Comparison of ENCODE assay signal across 13 cellular contexts in genomic region chr7:23021581-23021980, GRCh38. TPM values are rescaled to one million over a fixed set of nuclear protein-coding genes. Genes with fewer than 3 reads are reported as not detected.
DNase-seq lines count a peak whose midpoint lies in the region; ATAC-seq, FAIRE-seq and TF ChIP-seq lines count a peak whose summit lies in the region.
"Had no signal": no experiment of that assay in that cellular context is flagged by ENCODE, and none has a peak within 500 bp of the region (broad histone marks: within the 10 kb centered on the region; RNA-seq: fewer than 3 reads in every experiment).

No MANE protein-coding gene starts in this region.

- peak overlapping the region; percentile 97 for H3K27ac ChIP-seq in keratinocyte (ENCODE audit: control insufficient read depth, insufficient read depth, low read length)
- H3K27ac ChIP-seq: colonic mucosa had no signal

- H3K9me3 Mint-ChIP-seq in stimulated activated naive CD8-positive, alpha-beta T cell treated with anti-CD3 and anti-CD28 coated beads, Interleukin-15, Interleukin-2, amounts not matched to agents 100 ng/mL and 50 ng/mL, for 24 hours, result no peaks in the 10 kb centered on the region
- no peaks in the 10 kb centered on the region for H3K9me3 Mint-ChIP-seq in activated naive CD8-positive, alpha-beta T cell treated with anti-CD3 and anti-CD28 coated beads, Interleukin-2, amount 50 U/mL, for 24 hours

- peaks cover 46% of the 10 kb centered on the region for H3K4me1 Mint-ChIP-seq in stimulated activated naive CD8-positive, alpha-beta T cell treated with anti-CD3 and anti-CD28 coated beads, Interleukin-15, Interleukin-2, amounts not matched to agents 100 ng/mL and 50 ng/mL, for 24 hours (ENCODE audit: low read depth)
- H3K4me1 Mint-ChIP-seq in activated naive CD8-positive, alpha-beta T cell treated with anti-CD3 and anti-CD28 coated beads, Interleukin-2, amount 50 U/mL, for 24 hours, result peaks cover 45% of the 10 kb centered on the region

- no peaks in the 10 kb centered on the region for H3K79me2 ChIP-seq in keratinocyte (ENCODE audit: control insufficient read depth, insufficient read depth, low read length)

- ATAC-seq in stimulated activated naive CD8-positive, alpha-beta T cell treated with anti-CD3 and anti-CD28 coated beads, Interleukin-15, Interleukin-2, amounts not matched to agents 100 U/mL and 50 U/mL, for 24 hours, result no peak
- ATAC-seq in activated naive CD8-positive, alpha-beta T cell treated with anti-CD3 and anti-CD28 coated beads, Interleukin-2, amount 50 U/mL, for 24 hours, result no peak

- H3K4me2 ChIP-seq in keratinocyte (ENCODE audit: control insufficient read depth, extremely low read depth, insufficient read depth, low read depth, low read length), result peak overlapping the region; percentile 80

- no peaks in the 10 kb centered on the region for H3K36me3 ChIP-seq in keratinocyte (ENCODE audit: control insufficient read depth in 2 of 2, extremely low read depth in 1 of 2, insufficient read depth in 2 of 2, low read length in 2 of 2)
- H3K36me3 ChIP-seq: colonic mucosa had no signal

- H3K36me3 Mint-ChIP-seq in stimulated activated naive CD8-positive, alpha-beta T cell treated with anti-CD3 and anti-CD28 coated beads, Interleukin-15, Interleukin-2, amounts not matched to agents 100 ng/mL and 50 ng/mL, for 24 hours (ENCODE audit: low read depth), result no peaks in the 10 kb centered on the region
- no peaks in the 10 kb centered on the region for H3K36me3 Mint-ChIP-seq in activated naive CD8-positive, alpha-beta T cell treated with anti-CD3 and anti-CD28 coated beads, Interleukin-2, amount 50 U/mL, for 24 hours (ENCODE audit: low read depth)

- no peak for DNase-seq in stimulated activated naive CD8-positive, alpha-beta T cell treated with anti-CD3 and anti-CD28 coated beads, Interleukin-15, Interleukin-2, amounts not matched to agents 100 U/mL and 50 U/mL, for 24 hours
- DNase-seq in activated naive CD8-positive, alpha-beta T cell treated with anti-CD3 and anti-CD28 coated beads, Interleukin-2, amount 50 U/mL, for 24 hours, result no peak
- DNase-seq in keratinocyte (ENCODE audit: low read depth, low spot score), result no peak
- DNase-seq in midbrain (lab: John Stamatoyannopoulos, UW), result no peak
- DNase-seq in stimulated activated CD4-positive, alpha-beta T cell treated with anti-CD3 and anti-CD28 coated beads, Interleukin-12 subunit alpha, Interleukin-12 subunit beta, amount 100 ng/mL, for 4 hours, result no peak
- DNase-seq in DMS79 (lab: John Stamatoyannopoulos, UW), result no peak
- no peak for DNase-seq in SW 1271 (lab: John Stamatoyannopoulos, UW)
- DNase-seq: colonic mucosa, MM.1S, NCI-H2081 treated with DMSO at 0.1 percent for 48 hours had no signal

- dilution Hi-C loops in keratinocyte (cut with MboI; ENCODE audit: extremely low pct_ligation_motif_present, low sequenced_read_pairs), result no loop called here

- H3K4me1 ChIP-seq in keratinocyte (ENCODE audit: control insufficient read depth, extremely low read depth, insufficient read depth, low read length), result peaks cover 36% of the 10 kb centered on the region
- H3K4me1 ChIP-seq: colonic mucosa had no signal

- H3K9ac ChIP-seq in keratinocyte (ENCODE audit: control insufficient read depth, extremely low read depth, insufficient read depth, low read length), result peak overlapping the region; percentile 49

- TF ChIP-seq CTCF in keratinocyte (optimal IDR thresholded peaks at IDR 0.05 in 1 of 3, IDR thresholded peaks at IDR 0.05 in 1 of 3, conservative IDR thresholded peaks at IDR 0.05 in 1 of 3; ENCODE audit: extremely low read depth in 1 of 3, insufficient read depth in 2 of 3, low read length in 3 of 3), result no peak

- no peak overlapping the region for H2AFZ ChIP-seq in keratinocyte (ENCODE audit: control insufficient read depth, low read length)

- no peaks in the 10 kb centered on the region for H4K20me1 ChIP-seq in keratinocyte (ENCODE audit: control insufficient read depth, extremely low read depth, insufficient read depth, low read length)

- H3K4me3 Mint-ChIP-seq in stimulated activated naive CD8-positive, alpha-beta T cell treated with anti-CD3 and anti-CD28 coated beads, Interleukin-15, Interleukin-2, amounts not matched to agents 100 ng/mL and 50 ng/mL, for 24 hours, result peak overlapping the region; percentile 39
- H3K4me3 Mint-ChIP-seq in activated naive CD8-positive, alpha-beta T cell treated with anti-CD3 and anti-CD28 coated beads, Interleukin-2, amount 50 U/mL, for 24 hours, result peak overlapping the region; percentile 56
- H3K4me3 Mint-ChIP-seq: neural crest cell had no signal

- no peaks in the 10 kb centered on the region for H3K9me3 ChIP-seq in keratinocyte (ENCODE audit: control insufficient read depth, low read depth, low read length)
- H3K9me3 ChIP-seq: colonic mucosa had no signal

- no peaks in the 10 kb centered on the region for H3K9me1 ChIP-seq in keratinocyte (ENCODE audit: control insufficient read depth, extremely low read depth, insufficient read depth, low read length)

- peak overlapping the region in 1 of 3 experiments; percentile 27 for H3K4me3 ChIP-seq in keratinocyte (ENCODE audit: control insufficient read depth in 2 of 3, extremely low read depth in 1 of 3, insufficient read depth in 2 of 3, low read depth in 1 of 3, low read length in 3 of 3)
- H3K4me3 ChIP-seq: colonic mucosa, lung had no signal

- peaks cover 16% of the 10 kb centered on the region for H3K27me3 Mint-ChIP-seq in stimulated activated naive CD8-positive, alpha-beta T cell treated with anti-CD3 and anti-CD28 coated beads, Interleukin-15, Interleukin-2, amounts not matched to agents 100 ng/mL and 50 ng/mL, for 24 hours
- peaks cover 13% of the 10 kb centered on the region for H3K27me3 Mint-ChIP-seq in activated naive CD8-positive, alpha-beta T cell treated with anti-CD3 and anti-CD28 coated beads, Interleukin-2, amount 50 U/mL, for 24 hours

- no peaks in the 10 kb centered on the region for H3K27me3 ChIP-seq in keratinocyte (ENCODE audit: control insufficient read depth, extremely low read depth, insufficient read depth, low read length)
- H3K27me3 ChIP-seq: colonic mucosa had no signal

- H3K27ac Mint-ChIP-seq in stimulated activated naive CD8-positive, alpha-beta T cell treated with anti-CD3 and anti-CD28 coated beads, Interleukin-15, Interleukin-2, amounts not matched to agents 100 ng/mL and 50 ng/mL, for 24 hours, result peak overlapping the region; percentile 93
- peak overlapping the region; percentile 95 for H3K27ac Mint-ChIP-seq in activated naive CD8-positive, alpha-beta T cell treated with anti-CD3 and anti-CD28 coated beads, Interleukin-2, amount 50 U/mL, for 24 hours

- no peak for FAIRE-seq in keratinocyte (lab: Jason Lieb, UNC)

RNA-seq across cellular contexts. Expression of gene HYCC1, which starts 7.7 kb away (rescaled TPM):
- 17.1 to 35.8 TPM (median 31.7 TPM) in 3 replicates for polyA plus RNA-seq in keratinocyte
- 31.2 TPM for polyA plus RNA-seq in keratinocyte (2011; ENCODE audit: low read depth)
- 14.8 and 25.2 TPM in 2 replicates for polyA plus RNA-seq in keratinocyte (2011; cell fraction: cytosol; rRNA removed)
- polyA plus RNA-seq in keratinocyte (2011; cell fraction: nucleus; rRNA removed), result 26.0 and 35.9 TPM in 2 replicates
- polyA plus RNA-seq in keratinocyte (2012; ENCODE audit: low replicate concordance), result 9.5 and 29.2 TPM in 2 replicates
- polyA minus RNA-seq in keratinocyte, result 12.9 to 40.9 TPM (median 22.2 TPM) in 3 replicates
- polyA minus RNA-seq in keratinocyte (2011; cell fraction: cytosol; rRNA and poly(A)+ RNA removed), result 29.7 TPM
- polyA minus RNA-seq in keratinocyte (2011; cell fraction: nucleus; rRNA and poly(A)+ RNA removed), result 20.7 and 42.2 TPM in 2 replicates
